Comparison of ENCODE assay signal across 8 cellular contexts in genomic region chr13:108915095-108915633, GRCh38.
A peak's percentile ranks its signal among the peaks of the same experiment; 100 is the strongest.
DNase-seq lines count a peak whose midpoint lies in the region; TF ChIP-seq lines count a peak whose summit lies in the region.

No MANE protein-coding gene starts in this region.

- no peak overlapping the region for H3K4me3 Mint-ChIP-seq in endothelial cell (ENCODE audit: unreplicated experiment)
- peak overlapping the region; percentile 11 for H3K4me3 Mint-ChIP-seq in neural crest cell

- no peaks in the 10 kb centered on the region for H3K9me2 ChIP-seq in PC-9 (ENCODE audit: insufficient read depth)

- TF ChIP-seq CTCF in PC-9 (conservative IDR thresholded peaks at IDR 0.05) (peak; percentile 90), endothelial cell (IDR thresholded peaks at IDR 0.05; ENCODE audit: unreplicated experiment) (peak; percentile 48), neural crest cell (conservative IDR thresholded peaks at IDR 0.05) (peak; percentile 75)

- POLR2A ChIA-PET in PC-9 (lab: Charles Lee; ENCODE audit: unreplicated experiment): interaction anchor here (0.6 to 0.9 kb wide), 5 partner anchors 241 to 1611 kb away, joined by 3 to 17 read pairs (median 6); no protein-coding TSS in a partner anchor

- no peaks in the 10 kb centered on the region for H3K79me2 ChIP-seq in PC-9 (ENCODE audit: low read depth)

- H3K4me3 ChIP-seq in PC-9: peak overlapping the region; percentile 47

- CTCF ChIA-PET in PC-9 (lab: Charles Lee): interaction anchor here (0.6 to 1.0 kb wide), 6 partner anchors 242 to 1903 kb away, joined by 3 to 7 read pairs (median 3); no protein-coding TSS in a partner anchor

- BruUV-seq in PC-9 (replicated peaks; lab: Mats Ljungman, UMichigan): no TSS peak

- H3K27ac Mint-ChIP-seq in endothelial cell (ENCODE audit: unreplicated experiment) (no peak overlapping the region), neural crest cell (ENCODE audit: unreplicated experiment) (peak overlapping the region; percentile 9)

- H2AFZ ChIP-seq in PC-9: peak overlapping the region; percentile 49

- no peaks in the 10 kb centered on the region for H3K36me3 ChIP-seq in PC-9 (ENCODE audit: low read depth)

- H3K4me2 ChIP-seq in PC-9: peak overlapping the region; percentile 80

- peak overlapping the region; percentile 96 for H3K27ac ChIP-seq in PC-9

- intact Hi-C loops in PC-9 (cut with micrococcal nuclease; ENCODE audit: unreplicated experiment) (loop anchor here (1.0 to 10.0 kb wide), 11 partner anchors 42 to 1530 kb away; partner anchors contain the start of gene IRS2), posterior vena cava (cut with DNase I) (no loop called here)

- H3K36me3 Mint-ChIP-seq in endothelial cell (ENCODE audit: low read depth, unreplicated experiment): no peaks in the 10 kb centered on the region
- H3K36me3 Mint-ChIP-seq in neural crest cell (ENCODE audit: low read depth): no peaks in the 10 kb centered on the region

- peaks cover 55% of the 10 kb centered on the region for H3K4me1 ChIP-seq in PC-9 (replicated peaks; ENCODE audit: insufficient read depth)

- H3K4me1 Mint-ChIP-seq in endothelial cell (ENCODE audit: unreplicated experiment) (peaks cover 2% of the 10 kb centered on the region), neural crest cell (peaks cover 16% of the 10 kb centered on the region)

- DNase-seq in NCI-H1092 treated with DMSO at 0.1 percent for 48 hours (lab: John Stamatoyannopoulos, UW): peak; percentile 42
- no peak for DNase-seq in NCI-H1092 (lab: John Stamatoyannopoulos, UW)
- peak; percentile 65 for DNase-seq in HCEC 1CT
- DNase-seq in PC-9: peak; percentile 31 to 53
- no peak for DNase-seq in endothelial cell (ENCODE audit: low spot score)
- no peak for DNase-seq in neural crest cell (ENCODE audit: low read depth, low spot score)
- no peak for DNase-seq in T1000 (lab: John Stamatoyannopoulos, UW)
- DNase-seq in posterior vena cava (ENCODE audit: low spot score): no peak

- H3K27me3 Mint-ChIP-seq in endothelial cell (ENCODE audit: unreplicated experiment) (peaks cover 2% of the 10 kb centered on the region), neural crest cell (ENCODE audit: low read depth) (no peaks in the 10 kb centered on the region)

- no peaks in the 10 kb centered on the region for H3K27me3 ChIP-seq in PC-9 (ENCODE audit: insufficient read depth, low read depth)

- H4K20me1 ChIP-seq in PC-9 (ENCODE audit: insufficient read depth): no peaks in the 10 kb centered on the region

- H3K9me3 ChIP-seq in PC-9 (ENCODE audit: insufficient read depth, low read depth): no peaks in the 10 kb centered on the region

- peaks cover 29% of the 10 kb centered on the region for H3F3A ChIP-seq in PC-9 (ENCODE audit: insufficient read depth, low read depth)

- H3K9me3 Mint-ChIP-seq in endothelial cell (ENCODE audit: unreplicated experiment) (no peaks in the 10 kb centered on the region), neural crest cell (no peaks in the 10 kb centered on the region)

Comparison
In these comparisons a context has a peak if more than half of its experiments do, and no peak if none do; other contexts are left out.
1. DNase-seq: peak in NCI-H1092 treated with DMSO at 0.1 percent for 48 hours (single experiment), HCEC 1CT (single experiment) and PC-9 (2 of 2); none in NCI-H1092 (single experiment), endothelial cell (single experiment), neural crest cell (single experiment), T1000 (single experiment) and posterior vena cava (single experiment).
2. Peak in every context shown above with its lines, with median percentiles within 50 percentile points of each other: CTCF ChIP-seq.